Comparison of ENCODE assay signal across 18 cellular contexts in genomic region chr7:77995717-77996116, GRCh38.
DNase-seq lines count a peak whose midpoint lies in the region; ATAC-seq and TF ChIP-seq lines count a peak whose summit lies in the region.
"Had no signal": no experiment of that assay in that cellular context is flagged by ENCODE, and none has a peak within 500 bp of the region (broad histone marks: within the 10 kb centered on the region; RNA-seq: fewer than 3 reads in every experiment).

No MANE protein-coding gene starts in this region.

- POLR2A ChIA-PET in A673 (lab: Charles Lee; ENCODE audit: low non-redundant PET), result no interaction called here

- no peaks in the 10 kb centered on the region for H3K9me3 ChIP-seq in A673 (ENCODE audit: low read depth, low read length, poor library complexity, severe bottlenecking)

- no TSS peak for BruUV-seq in A673 (replicated peaks; lab: Mats Ljungman, UMichigan)

- CTCF ChIA-PET in A673 (lab: Charles Lee), result no interaction called here

- H3K36me3 ChIP-seq in A673 (ENCODE audit: insufficient read depth, low read length, poor library complexity, severe bottlenecking), result no peaks in the 10 kb centered on the region
- no peaks in the 10 kb centered on the region for H3K36me3 ChIP-seq in H7 (replicated peaks; ENCODE audit: control insufficient read depth, insufficient read depth, low read length)

- no peak overlapping the region for H3K27ac ChIP-seq in A673 (ENCODE audit: low read depth, low read length, poor library complexity, severe bottlenecking)

- no peak for ATAC-seq in HG02571 (IDR thresholded peaks at IDR 0.05; ENCODE audit: unreplicated experiment)
- ATAC-seq: esophagus mucosa had no signal

- intact Hi-C loops in A673 (cut with micrococcal nuclease; ENCODE audit: unreplicated experiment), result no loop called here

- DNase-seq in A673 (ENCODE audit: low spot score) (peak; percentile 23), H7 (peak; percentile 80), SK-MEL-5 (ENCODE audit: low read depth, low spot score) (peak; percentile 37), hepatic stellate cell (ENCODE audit: low spot score) (peak; percentile 24), glomerular visceral epithelial cell (ENCODE audit: extremely low spot score) (no peak), NCI-H524 treated with DMSO at 0.1 percent for 48 hours (lab: John Stamatoyannopoulos, UW) (no peak)
- no peak for DNase-seq in activated T-cell treated with anti-CD3 and anti-CD28 coated beads, Interleukin-2, amount 50 U/mL, for 1 hour
- DNase-seq: activated CD4-positive, alpha-beta T cell treated with anti-CD3 and anti-CD28 coated beads, Interleukin-2, amount 50 U/mL, for 48 hours; activated naive CD4-positive, alpha-beta T cell treated with anti-CD3 and anti-CD28 coated beads, Interleukin-2, amount 50 U/mL, for 16 hours; caudate nucleus; DMS79 treated with DMSO at 0.1 percent for 48 hours; MV-4-11; NCI-H446; posterior cingulate gyrus; stimulated activated CD8-positive, alpha-beta memory T cell treated with anti-CD3 and anti-CD28 coated beads, Interleukin-4, amount 100 ng/mL, for 48 hours; trophoblast cell had no signal

- no peak overlapping the region for H3K4me3 ChIP-seq in A673 (ENCODE audit: low read depth, low read length, poor library complexity, severe bottlenecking)
- no peak overlapping the region for H3K4me3 ChIP-seq in H7 (ENCODE audit: insufficient read depth, low read depth, low read length)

- in situ Hi-C loops in SK-MEL-5 (cut with HindIII; ENCODE audit: low pct_unique_long_range_greater_than_20kb, low sequenced_read_pairs), result no loop called here

- H3K4me1 ChIP-seq in A673 (ENCODE audit: insufficient read depth, low read length, poor library complexity, severe bottlenecking), result no peaks in the 10 kb centered on the region

- no peaks in the 10 kb centered on the region for H3K27me3 ChIP-seq in A673 (replicated peaks; ENCODE audit: insufficient read depth, low read depth, low read length, poor library complexity)
- no peaks in the 10 kb centered on the region for H3K27me3 ChIP-seq in H7 (ENCODE audit: control insufficient read depth, insufficient read depth, low read length)

- peak; percentile 32; the same call in 1 of the 2 replicates for TF ChIP-seq CTCF in A673 (conservative IDR thresholded peaks at IDR 0.05; ENCODE audit: low read depth, low read length)

Comparison
In these comparisons a context has a peak if more than half of its experiments do, and no peak if none do; other contexts are left out.
1. DNase-seq: peak in A673 (single experiment), H7 (single experiment), SK-MEL-5 (single experiment) and hepatic stellate cell (single experiment); none in glomerular visceral epithelial cell (single experiment), activated T-cell treated with anti-CD3 and anti-CD28 coated beads, Interleukin-2, amount 50 U/mL, for 1 hour (single experiment) and NCI-H524 treated with DMSO at 0.1 percent for 48 hours (single experiment).